In genomic region chr13:89066868-89067466, GRCh38 we compare ENCODE assay signal across 9 cellular contexts.
DNase-seq lines count a peak whose midpoint lies in the region; ATAC-seq and TF ChIP-seq lines count a peak whose summit lies in the region.
"Had no signal": no experiment of that assay in that cellular context is flagged by ENCODE, and none has a peak within 500 bp of the region (broad histone marks: within the 10 kb centered on the region; RNA-seq: fewer than 3 reads in every experiment).

No MANE protein-coding gene starts in this region.

- WGBS in body of pancreas, 2 donors, result 12 to 15% methylated on average over 9 of the region's 9 CpGs

- H3K4me3 ChIP-seq in body of pancreas (no peak overlapping the region), uterus (no peak overlapping the region)

- ATAC-seq in HG02759 (IDR thresholded peaks at IDR 0.05; ENCODE audit: unreplicated experiment), result peak; percentile 68
- peak; percentile 68 for ATAC-seq in body of pancreas
- no peak for ATAC-seq in GM21381 (IDR thresholded peaks at IDR 0.05; ENCODE audit: unreplicated experiment)
- no peak for ATAC-seq in GM18520 (IDR thresholded peaks at IDR 0.05; ENCODE audit: unreplicated experiment)
- ATAC-seq: naive thymus-derived CD8-positive, alpha-beta T cell had no signal

- intact Hi-C loops in body of pancreas (cut with DNase I), result no loop called here
- intact Hi-C loops in uterus (cut with DNase I; ENCODE audit: low total_unique reads), result no loop called here

- peak; percentile 49 to 78 (median 61) for TF ChIP-seq CTCF in body of pancreas (IDR thresholded peaks at IDR 0.05)
- peak in 1 of 4 experiments; percentile 14 for TF ChIP-seq CTCF in uterus (IDR thresholded peaks at IDR 0.05)

- H3K36me3 ChIP-seq in body of pancreas (replicated peaks in 1 of 2; ENCODE audit: insufficient read depth in 1 of 2, low read depth in 2 of 2), result no peaks in the 10 kb centered on the region
- H3K36me3 ChIP-seq in uterus, result no peaks in the 10 kb centered on the region

- no peaks in the 10 kb centered on the region for H3K27me3 ChIP-seq in body of pancreas
- no peaks in the 10 kb centered on the region for H3K27me3 ChIP-seq in uterus

- DNase-seq in ELF-1 (ENCODE audit: low read depth, low spot score) (peak; percentile 4), NCI-H69 (lab: John Stamatoyannopoulos, UW) (peak; percentile 81), body of pancreas (peak; percentile 15 to 46 (median 25)), medulla oblongata (ENCODE audit: extremely low spot score) (peak; percentile 72), uterus (no peak)

- no peaks in the 10 kb centered on the region for H3K9me3 ChIP-seq in body of pancreas
- H3K9me3 ChIP-seq in uterus, result no peaks in the 10 kb centered on the region

- H3K4me1 ChIP-seq in body of pancreas (peaks cover 7% of the 10 kb centered on the region), uterus (no peaks in the 10 kb centered on the region)

- no peak for TF ChIP-seq POLR2A in body of pancreas (IDR thresholded peaks at IDR 0.05)
- no peak for TF ChIP-seq POLR2A in uterus (IDR thresholded peaks at IDR 0.05)

- H3K27ac ChIP-seq in body of pancreas (no peak overlapping the region), uterus (no peak overlapping the region)

Comparison
In these comparisons a context has a peak if more than half of its experiments do, and no peak if none do; other contexts are left out.
1. DNase-seq: peak in ELF-1 (single experiment), NCI-H69 (single experiment), body of pancreas (4 of 4) and medulla oblongata (single experiment); none in uterus (0 of 2).
2. ATAC-seq: peak in HG02759 (single experiment) and body of pancreas (single experiment); none in GM21381 (single experiment) and GM18520 (single experiment).